ENCODE assay signal across 17 cellular contexts in genomic region chr17:9241774-9242496, GRCh38.
A peak's percentile ranks its signal among the peaks of the same experiment; 100 is the strongest.
DNase-seq lines count a peak whose midpoint lies in the region; ATAC-seq and TF ChIP-seq lines count a peak whose summit lies in the region.
"Had no signal": no experiment of that assay in that cellular context is flagged by ENCODE, and none has a peak within 500 bp of the region (broad histone marks: within the 10 kb centered on the region; RNA-seq: fewer than 3 reads in every experiment).

No MANE protein-coding gene starts in this region.

- H3K27me3 Mint-ChIP-seq in activated naive CD4-positive, alpha-beta T cell treated with anti-CD3 and anti-CD28 coated beads, Interleukin-2, amount 10 ng/mL, durations not matched to agents 7 days and 5 days, result peaks cover 30% of the 10 kb centered on the region
- H3K27me3 Mint-ChIP-seq in type B pancreatic cell, result no peaks in the 10 kb centered on the region

- peak overlapping the region; percentile 86 for H3K27ac ChIP-seq in duodenal mucosa (ENCODE audit: low read depth, low read length)
- peak overlapping the region; percentile 94 for H3K27ac ChIP-seq in muscle layer of colon (ENCODE audit: low read depth, low read length)
- H3K27ac ChIP-seq: A549, SK-N-MC had no signal

- DNase-seq in activated naive CD4-positive, alpha-beta T cell treated with anti-CD3 and anti-CD28 coated beads, Interleukin-2, amount 10 ng/mL, durations not matched to agents 7 days and 5 days, result no peak
- DNase-seq in activated naive CD4-positive, alpha-beta T cell treated with anti-CD3 and anti-CD28 coated beads, Interleukin-2, amount 50 U/mL, for 72 hours (ENCODE audit: low spot score in 2 of 2), result no peak
- no peak for DNase-seq in type B pancreatic cell (ENCODE audit: extremely low spot score, unreplicated experiment)
- DNase-seq in DMS79 treated with DMSO at 0.1 percent for 48 hours (lab: John Stamatoyannopoulos, UW), result no peak
- no peak for DNase-seq in OCI-M1 (lab: John Stamatoyannopoulos, UW)
- no peak for DNase-seq in mucosa of gallbladder (ENCODE audit: low spot score)
- DNase-seq: activated T-cell treated with anti-CD3 and anti-CD28 coated beads for 4 hours, erythroblast, NCI-H146, NCI-H82 had no signal

- H3K27ac Mint-ChIP-seq in activated naive CD4-positive, alpha-beta T cell treated with anti-CD3 and anti-CD28 coated beads, Interleukin-2, amount 10 ng/mL, durations not matched to agents 7 days and 5 days, result peak overlapping the region; percentile 49
- no peak overlapping the region for H3K27ac Mint-ChIP-seq in activated naive CD4-positive, alpha-beta T cell treated with anti-CD3 and anti-CD28 coated beads, Interleukin-2, amount 50 U/mL, for 72 hours
- H3K27ac Mint-ChIP-seq in type B pancreatic cell, result peak overlapping the region; percentile 84

- H3K27me3 ChIP-seq in duodenal mucosa (ENCODE audit: control insufficient read depth in 1 of 2, insufficient read depth in 2 of 2, low read length in 2 of 2) (no peaks in the 10 kb centered on the region), muscle layer of colon (ENCODE audit: control insufficient read depth in 1 of 2, insufficient read depth in 2 of 2, low read length in 2 of 2) (no peaks in the 10 kb centered on the region)
- H3K27me3 ChIP-seq: testis had no signal

- H3K4me3 ChIP-seq in duodenal mucosa (ENCODE audit: low read depth in 1 of 2, low read length in 2 of 2) (no peak overlapping the region), muscle layer of colon (ENCODE audit: low read depth in 1 of 2, low read length in 2 of 2) (peak overlapping the region in 1 of 2 donors; percentile 4)
- H3K4me3 ChIP-seq: A549, K562, mucosa of descending colon, SK-N-MC, testis had no signal

- H3K36me3 ChIP-seq in duodenal mucosa (ENCODE audit: control insufficient read depth in 1 of 2, insufficient read depth in 2 of 2, low read length in 2 of 2), result no peaks in the 10 kb centered on the region
- no peaks in the 10 kb centered on the region for H3K36me3 ChIP-seq in muscle layer of colon (ENCODE audit: insufficient read depth, low read length)

- peaks cover 11% of the 10 kb centered on the region for H3K4me1 Mint-ChIP-seq in activated naive CD4-positive, alpha-beta T cell treated with anti-CD3 and anti-CD28 coated beads, Interleukin-2, amount 10 ng/mL, durations not matched to agents 7 days and 5 days
- peaks cover 18% of the 10 kb centered on the region for H3K4me1 Mint-ChIP-seq in type B pancreatic cell (ENCODE audit: unreplicated experiment)

- no peak for TF ChIP-seq CTCF in type B pancreatic cell (conservative IDR thresholded peaks at IDR 0.05)

- H3K9me3 ChIP-seq in duodenal mucosa (ENCODE audit: control insufficient read depth in 1 of 2, low read length in 2 of 2) (no peaks in the 10 kb centered on the region), muscle layer of colon (ENCODE audit: low read length) (no peaks in the 10 kb centered on the region)
- H3K9me3 ChIP-seq: A549, mucosa of descending colon, testis had no signal

- peaks cover 19 to 39% of the 10 kb centered on the region in 2 donors for H3K4me1 ChIP-seq in duodenal mucosa (ENCODE audit: control insufficient read depth in 1 of 2, insufficient read depth in 2 of 2, low read length in 2 of 2)
- peaks cover 60% of the 10 kb centered on the region for H3K4me1 ChIP-seq in muscle layer of colon (ENCODE audit: insufficient read depth, low read length)

- no peaks in the 10 kb centered on the region for H3K9me3 Mint-ChIP-seq in activated naive CD4-positive, alpha-beta T cell treated with anti-CD3 and anti-CD28 coated beads, Interleukin-2, amount 10 ng/mL, durations not matched to agents 7 days and 5 days
- no peaks in the 10 kb centered on the region for H3K9me3 Mint-ChIP-seq in activated naive CD4-positive, alpha-beta T cell treated with anti-CD3 and anti-CD28 coated beads, Interleukin-2, amount 50 U/mL, for 72 hours
- no peaks in the 10 kb centered on the region for H3K9me3 Mint-ChIP-seq in type B pancreatic cell

- no peaks in the 10 kb centered on the region for H3K36me3 Mint-ChIP-seq in activated naive CD4-positive, alpha-beta T cell treated with anti-CD3 and anti-CD28 coated beads, Interleukin-2, amount 10 ng/mL, durations not matched to agents 7 days and 5 days
- peaks cover 0 to 5% of the 10 kb centered on the region in 2 donors for H3K36me3 Mint-ChIP-seq in activated naive CD4-positive, alpha-beta T cell treated with anti-CD3 and anti-CD28 coated beads, Interleukin-2, amount 50 U/mL, for 72 hours
- H3K36me3 Mint-ChIP-seq in type B pancreatic cell, result no peaks in the 10 kb centered on the region

- CTCF ChIA-PET in activated naive CD4-positive, alpha-beta T cell treated with anti-CD3 and anti-CD28 coated beads, Interleukin-2, amount 10 ng/mL, durations not matched to agents 7 days and 5 days (lab: Charles Lee), result no interaction called here

- ATAC-seq in activated naive CD4-positive, alpha-beta T cell treated with anti-CD3 and anti-CD28 coated beads, Interleukin-2, amount 50 U/mL, for 72 hours, result no peak
- ATAC-seq: K562, mucosa of descending colon had no signal

- no peak overlapping the region for H3K4me3 Mint-ChIP-seq in activated naive CD4-positive, alpha-beta T cell treated with anti-CD3 and anti-CD28 coated beads, Interleukin-2, amount 10 ng/mL, durations not matched to agents 7 days and 5 days
- peak overlapping the region; percentile 72 for H3K4me3 Mint-ChIP-seq in type B pancreatic cell

- H3K9ac ChIP-seq in duodenal mucosa (ENCODE audit: low read depth in 1 of 2, low read length in 2 of 2) (peak overlapping the region in 1 of 2 donors; percentile 18), muscle layer of colon (ENCODE audit: low read length) (no peak overlapping the region)

Comparison
In these comparisons a context has a peak if more than half of its experiments do, and no peak if none do; other contexts are left out.
1. H3K27ac Mint-ChIP-seq: peak in activated naive CD4-positive, alpha-beta T cell treated with anti-CD3 and anti-CD28 coated beads, Interleukin-2, amount 10 ng/mL, durations not matched to agents 7 days and 5 days (single experiment) and type B pancreatic cell (single experiment); none in activated naive CD4-positive, alpha-beta T cell treated with anti-CD3 and anti-CD28 coated beads, Interleukin-2, amount 50 U/mL, for 72 hours (0 of 2).